Comparison of ENCODE assay signal across 19 cellular contexts in genomic region chr13:50361282-50361681, GRCh38.
"Had no signal": no experiment of that assay in that cellular context is flagged by ENCODE, and none has a peak within 500 bp of the region (broad histone marks: within the 10 kb centered on the region; RNA-seq: fewer than 3 reads in every experiment).

No MANE protein-coding gene starts in this region.

- H3K36me3 ChIP-seq: brain microvascular endothelial cell, colonic mucosa, sigmoid colon, spleen, thyroid gland had no signal

- H3K27ac ChIP-seq: brain microvascular endothelial cell, colonic mucosa, sigmoid colon, thyroid gland had no signal

- H3K4me3 ChIP-seq: colonic mucosa, sigmoid colon, spleen, thyroid gland had no signal

- H3K9me3 ChIP-seq: colonic mucosa, sigmoid colon, spleen, thyroid gland had no signal

- H3K27me3 ChIP-seq: brain microvascular endothelial cell, colonic mucosa, sigmoid colon, spleen, thyroid gland had no signal

- DNase-seq: activated CD4-positive, alpha-beta T cell treated with anti-CD3 and anti-CD28 coated beads, Interleukin-2, amount 50 U/mL, for 1 hour; activated naive CD4-positive, alpha-beta T cell; activated T-cell treated with anti-CD3 and anti-CD28 coated beads for 4 hours; aorta; brain microvascular endothelial cell; central memory CD4-positive, alpha-beta T cell; colonic mucosa; erythroblast; foreskin melanocyte; glutamatergic neuron; hippocampal formation; midbrain; occipital lobe; posterior cingulate gyrus; sigmoid colon; spleen; stimulated activated CD4-positive, alpha-beta T cell treated with anti-CD3 and anti-CD28 coated beads, Interleukin-4, amount 100 ng/mL, for 4 hours; stimulated activated naive CD4-positive, alpha-beta T cell treated with Interleukin-2 at 50 U/mL for 16 hours had no signal
